10 cellular contexts compared by ENCODE assay signal in the genomic region with DNA sequence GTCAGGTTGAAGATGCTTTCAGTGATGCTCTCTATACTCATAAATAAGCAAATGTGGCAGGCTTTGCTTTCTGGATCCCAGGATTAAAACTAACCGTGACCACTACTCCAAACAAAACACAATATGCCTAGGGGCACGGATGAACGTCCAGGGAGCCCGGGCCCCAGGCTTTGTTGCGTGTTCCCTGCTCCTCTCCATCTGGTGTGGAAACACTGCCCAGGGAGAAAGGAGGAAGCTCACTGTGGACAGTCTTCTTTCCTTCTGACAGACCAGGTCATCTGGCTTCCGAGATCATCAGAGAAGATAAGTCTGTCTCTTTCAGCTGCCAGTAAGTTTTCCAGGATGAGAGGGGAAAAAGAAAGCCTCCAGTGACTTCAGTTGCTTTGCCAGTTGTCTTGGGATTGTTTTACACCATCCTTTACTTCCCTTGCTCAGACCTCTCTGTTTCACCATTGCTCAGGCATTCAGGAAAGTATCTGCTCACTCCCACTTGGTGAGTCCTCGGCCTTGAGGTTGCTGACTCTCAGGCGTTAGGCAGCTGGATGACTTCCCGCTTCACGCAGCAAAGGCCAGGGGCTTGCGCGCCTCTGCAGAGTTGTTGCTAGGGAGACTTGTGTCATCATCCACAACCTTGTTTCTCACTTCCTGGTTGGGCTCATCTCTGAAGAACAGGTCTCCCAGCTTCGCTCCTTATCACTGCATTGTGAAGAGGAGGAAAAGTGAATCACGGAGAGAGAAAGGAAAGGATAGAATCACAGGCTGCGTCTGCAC. TPM values are rescaled to one million over a fixed set of nuclear protein-coding genes. Genes with fewer than 3 reads are reported as not detected.
DNase-seq lines count a peak whose midpoint lies in the region; ATAC-seq and TF ChIP-seq lines count a peak whose summit lies in the region.
"Had no signal": no experiment of that assay in that cellular context is flagged by ENCODE, and none has a peak within 500 bp of the region (broad histone marks: within the 10 kb centered on the region; RNA-seq: fewer than 3 reads in every experiment).

No MANE protein-coding gene starts in this region.

- no peak overlapping the region for H3K27ac Mint-ChIP-seq in activated naive CD8-positive, alpha-beta T cell treated with anti-CD3 and anti-CD28 coated beads, Interleukin-2, amount 50 U/mL, for 24 hours

- no peaks in the 10 kb centered on the region for H3K36me3 Mint-ChIP-seq in activated naive CD8-positive, alpha-beta T cell treated with anti-CD3 and anti-CD28 coated beads, Interleukin-2, amount 50 U/mL, for 24 hours (ENCODE audit: low read depth)

- ATAC-seq in activated naive CD8-positive, alpha-beta T cell treated with anti-CD3 and anti-CD28 coated beads, Interleukin-2, amount 50 U/mL, for 24 hours, result no peak
- ATAC-seq in GM18519 (IDR thresholded peaks at IDR 0.05; ENCODE audit: low FRiP score, unreplicated experiment), result no peak

- in situ Hi-C loops in KBM-7 (cut with MboI; ENCODE audit: low pct_unique_long_range_greater_than_20kb, low sequenced_read_pairs), result no loop called here

- H3K27me3 Mint-ChIP-seq in activated naive CD8-positive, alpha-beta T cell treated with anti-CD3 and anti-CD28 coated beads, Interleukin-2, amount 50 U/mL, for 24 hours, result no peaks in the 10 kb centered on the region

- intact Hi-C loops in ascending aorta (cut with DNase I) (loop anchor here (10.0 kb wide), 1 partner anchor 117 kb away; no protein-coding TSS in a partner anchor), prostate gland (cut with DNase I) (loop anchor here (1.0 kb wide), 1 partner anchor 50 kb away; no protein-coding TSS in a partner anchor)

- no peaks in the 10 kb centered on the region for H3K4me1 Mint-ChIP-seq in activated naive CD8-positive, alpha-beta T cell treated with anti-CD3 and anti-CD28 coated beads, Interleukin-2, amount 50 U/mL, for 24 hours

- no peaks in the 10 kb centered on the region for H3K9me3 Mint-ChIP-seq in activated naive CD8-positive, alpha-beta T cell treated with anti-CD3 and anti-CD28 coated beads, Interleukin-2, amount 50 U/mL, for 24 hours

- H3K27me3 ChIP-seq in ascending aorta, result no peaks in the 10 kb centered on the region
- H3K27me3 ChIP-seq in H7 (ENCODE audit: control insufficient read depth, insufficient read depth, low read length), result no peaks in the 10 kb centered on the region
- no peaks in the 10 kb centered on the region for H3K27me3 ChIP-seq in prostate gland (replicated peaks; ENCODE audit: insufficient read depth)
- H3K27me3 ChIP-seq: MG63, tibial artery had no signal

- H3K4me3 Mint-ChIP-seq in activated naive CD8-positive, alpha-beta T cell treated with anti-CD3 and anti-CD28 coated beads, Interleukin-2, amount 50 U/mL, for 24 hours, result no peak overlapping the region

- TF ChIP-seq CTCF in ascending aorta (IDR thresholded peaks at IDR 0.05), result no peak
- no peak for TF ChIP-seq CTCF in prostate gland (IDR thresholded peaks at IDR 0.05)

- no peak overlapping the region for H3K4me3 ChIP-seq in ascending aorta
- no peak overlapping the region for H3K4me3 ChIP-seq in H7 (ENCODE audit: insufficient read depth, low read depth, low read length)
- no peak overlapping the region for H3K4me3 ChIP-seq in prostate gland
- H3K4me3 ChIP-seq: MG63, tibial artery had no signal

- peaks cover 16 to 39% of the 10 kb centered on the region in 2 donors for H3K36me3 ChIP-seq in ascending aorta
- H3K36me3 ChIP-seq in H7 (replicated peaks; ENCODE audit: control insufficient read depth, insufficient read depth, low read length), result peaks cover 13% of the 10 kb centered on the region
- peaks cover 0 to 6% of the 10 kb centered on the region in 2 donors for H3K36me3 ChIP-seq in prostate gland

- peak overlapping the region; percentile 73 to 82 for H3K27ac ChIP-seq in ascending aorta
- no peak overlapping the region for H3K27ac ChIP-seq in prostate gland

- H3K4me1 ChIP-seq in ascending aorta (peaks cover 0 to 12% of the 10 kb centered on the region in 2 donors), prostate gland (replicated peaks) (no peaks in the 10 kb centered on the region)

- WGBS in prostate gland, result 84% methylated on average over 15 of the region's 15 CpGs

- peak; percentile 19 for DNase-seq in KBM-7
- DNase-seq in ascending aorta (ENCODE audit: low spot score in 2 of 2), result peak in 1 of 2 donors; percentile 69
- DNase-seq in iris pigment epithelial cell (ENCODE audit: low read depth), result peak; percentile 99
- DNase-seq in stromal cell of bone marrow (ENCODE audit: low read depth), result peak; percentile 72
- no peak for DNase-seq in H7
- DNase-seq in activated naive CD8-positive, alpha-beta T cell treated with anti-CD3 and anti-CD28 coated beads, Interleukin-2, amount 50 U/mL, for 24 hours, result no peak
- DNase-seq in prostate gland (ENCODE audit: low spot score), result no peak

- H3K9me3 ChIP-seq in ascending aorta (no peaks in the 10 kb centered on the region), prostate gland (no peaks in the 10 kb centered on the region)
- H3K9me3 ChIP-seq: MG63, tibial artery had no signal

- no peak for TF ChIP-seq POLR2A in prostate gland (IDR thresholded peaks at IDR 0.05)

RNA-seq across cellular contexts. Expression of gene PGD, which starts 20.6 kb away (rescaled TPM):
- 152 TPM for total RNA-seq in ascending aorta
- 185 and 201 TPM in 2 replicates for total RNA-seq in H7 (2014; rRNA removed; shearing (Covaris generic))
- 100 to 1,000 TPM in 1 of 2 donors, 10 to 100 TPM in 1; 77.1 to 151 TPM for total RNA-seq in prostate gland

RNA-seq across cellular contexts. Expression of gene CENPS, which starts 52.0 kb away (rescaled TPM):
- total RNA-seq in ascending aorta (not detected), prostate gland (10 to 100 TPM; 21.8 to 34.8 TPM)
- total RNA-seq in H7 (2014; rRNA removed; shearing (Covaris generic)), result 14.7 and 19.1 TPM in 2 replicates

Comparison
In these comparisons a context has a peak if more than half of its experiments do, and no peak if none do; other contexts are left out.
1. DNase-seq: peak in KBM-7 (single experiment), iris pigment epithelial cell (single experiment) and stromal cell of bone marrow (single experiment); none in H7 (single experiment), activated naive CD8-positive, alpha-beta T cell treated with anti-CD3 and anti-CD28 coated beads, Interleukin-2, amount 50 U/mL, for 24 hours (single experiment) and prostate gland (single experiment).
2. H3K27ac ChIP-seq: peak in ascending aorta (2 of 2); none in prostate gland (0 of 2).
3. RNA of gene CENPS, which starts 52.0 kb away (total RNA-seq): 21.8 to 34.8 TPM in prostate gland and 14.7 to 19.1 TPM in H7; not detected in ascending aorta (single experiment); every median in the first group is over 10 times any median in the second.